17 cellular contexts compared by ENCODE assay signal in the genomic region with DNA sequence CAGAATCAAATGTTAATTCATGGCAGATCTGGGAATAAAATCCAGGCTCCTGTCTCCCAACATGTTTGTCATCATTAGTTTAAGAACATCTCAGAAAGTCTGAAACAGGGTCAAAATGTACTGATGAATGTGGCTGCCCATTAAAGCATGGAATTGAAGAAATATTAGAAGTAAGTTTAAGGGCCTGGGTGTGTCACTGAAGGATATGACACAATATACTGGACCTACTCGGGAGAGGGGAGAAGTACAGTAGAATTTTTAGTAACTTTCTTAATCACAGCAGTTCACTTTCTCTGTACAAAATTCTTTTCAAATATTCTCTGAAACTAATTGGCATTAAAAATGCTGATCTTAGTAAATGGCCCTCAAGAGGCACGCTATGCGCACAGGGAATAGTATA.
DNase-seq lines count a peak whose midpoint lies in the region; ATAC-seq and TF ChIP-seq lines count a peak whose summit lies in the region.
"Had no signal": no experiment of that assay in that cellular context is flagged by ENCODE, and none has a peak within 500 bp of the region (broad histone marks: within the 10 kb centered on the region; RNA-seq: fewer than 3 reads in every experiment).

No MANE protein-coding gene starts in this region.

- peak overlapping the region; percentile 64 for H3K27ac Mint-ChIP-seq in activated naive CD8-positive, alpha-beta T cell treated with anti-CD3 and anti-CD28 coated beads, Interleukin-2, amount 50 U/mL, for 24 hours
- H3K27ac Mint-ChIP-seq in activated naive CD8-positive, alpha-beta T cell treated with anti-CD3 and anti-CD28 coated beads for 36 hours = no peak overlapping the region

- H3K4me3 ChIP-seq in OCI-LY7 (ENCODE audit: low read depth, low read length, poor library complexity, severe bottlenecking) (no peak overlapping the region), esophagus muscularis mucosa (no peak overlapping the region), subcutaneous abdominal adipose tissue (ENCODE audit: low read depth in 1 of 5, low read length in 5 of 5) (no peak overlapping the region), SK-N-SH (ENCODE audit: low read depth in 2 of 2, low read length in 1 of 2) (no peak overlapping the region)
- H3K4me3 ChIP-seq: heart left ventricle, ovary had no signal

- H4K20me1 ChIP-seq in OCI-LY7 (ENCODE audit: insufficient read depth, low read length) (no peaks in the 10 kb centered on the region), SK-N-SH (ENCODE audit: insufficient read depth) (no peaks in the 10 kb centered on the region)

- no TSS peak for BruUV-seq in OCI-LY7 (replicated peaks; lab: Mats Ljungman, UMichigan)

- intact Hi-C loops in OCI-LY7 (cut with micrococcal nuclease; ENCODE audit: unreplicated experiment) (loop anchor here (5.0 kb wide), 1 partner anchor 57 kb away; no protein-coding TSS in a partner anchor), esophagus muscularis mucosa (cut with DNase I) (no loop called here)

- H3K9ac ChIP-seq in subcutaneous abdominal adipose tissue (ENCODE audit: low read length in 5 of 5) (no peak overlapping the region), SK-N-SH (no peak overlapping the region)

- peaks cover 72% of the 10 kb centered on the region for H3K4me1 Mint-ChIP-seq in activated naive CD8-positive, alpha-beta T cell treated with anti-CD3 and anti-CD28 coated beads, Interleukin-2, amount 50 U/mL, for 24 hours
- H3K4me1 Mint-ChIP-seq in activated naive CD8-positive, alpha-beta T cell treated with anti-CD3 and anti-CD28 coated beads for 36 hours = peaks cover 57% of the 10 kb centered on the region

- no peaks in the 10 kb centered on the region for H3K27me3 ChIP-seq in esophagus muscularis mucosa
- no peaks in the 10 kb centered on the region for H3K27me3 ChIP-seq in subcutaneous abdominal adipose tissue (ENCODE audit: control insufficient read depth in 5 of 5, insufficient read depth in 4 of 5, low read length in 5 of 5)
- no peaks in the 10 kb centered on the region for H3K27me3 ChIP-seq in SK-N-SH (ENCODE audit: insufficient read depth)
- H3K27me3 ChIP-seq: heart left ventricle, ovary had no signal

- H3K27me3 Mint-ChIP-seq in activated naive CD8-positive, alpha-beta T cell treated with anti-CD3 and anti-CD28 coated beads, Interleukin-2, amount 50 U/mL, for 24 hours = no peaks in the 10 kb centered on the region
- H3K27me3 Mint-ChIP-seq in activated naive CD8-positive, alpha-beta T cell treated with anti-CD3 and anti-CD28 coated beads for 36 hours = no peaks in the 10 kb centered on the region

- no peaks in the 10 kb centered on the region for H3K9me3 ChIP-seq in OCI-LY7 (ENCODE audit: low read length)
- no peaks in the 10 kb centered on the region for H3K9me3 ChIP-seq in esophagus muscularis mucosa
- H3K9me3 ChIP-seq in subcutaneous abdominal adipose tissue (ENCODE audit: control insufficient read depth in 5 of 5, low read length in 5 of 5) = no peaks in the 10 kb centered on the region
- no peaks in the 10 kb centered on the region for H3K9me3 ChIP-seq in SK-N-SH
- H3K9me3 ChIP-seq: heart left ventricle, ovary had no signal

- peaks cover 21% of the 10 kb centered on the region for H3K36me3 Mint-ChIP-seq in activated naive CD8-positive, alpha-beta T cell treated with anti-CD3 and anti-CD28 coated beads, Interleukin-2, amount 50 U/mL, for 24 hours (ENCODE audit: low read depth)
- peaks cover 39% of the 10 kb centered on the region for H3K36me3 Mint-ChIP-seq in activated naive CD8-positive, alpha-beta T cell treated with anti-CD3 and anti-CD28 coated beads for 36 hours

- POLR2A ChIA-PET in OCI-LY7 (lab: Charles Lee) = no interaction called here
- POLR2A ChIA-PET in SK-N-SH (lab: Yijun Ruan, JAX) = no interaction called here

- no peak overlapping the region for H3K4me3 Mint-ChIP-seq in activated naive CD8-positive, alpha-beta T cell treated with anti-CD3 and anti-CD28 coated beads, Interleukin-2, amount 50 U/mL, for 24 hours
- H3K4me3 Mint-ChIP-seq in activated naive CD8-positive, alpha-beta T cell treated with anti-CD3 and anti-CD28 coated beads for 36 hours = no peak overlapping the region

- H3K4me1 ChIP-seq in OCI-LY7 (ENCODE audit: insufficient read depth, low read length, poor library complexity, severe bottlenecking) (peaks cover 78% of the 10 kb centered on the region), esophagus muscularis mucosa (peaks cover 83 to 94% (median 90%) of the 10 kb centered on the region in 4 donors), subcutaneous abdominal adipose tissue (ENCODE audit: control insufficient read depth in 5 of 5, insufficient read depth in 5 of 5, low read length in 5 of 5) (peaks cover 7 to 63% (median 38%) of the 10 kb centered on the region in 5 donors), SK-N-SH (ENCODE audit: control insufficient read depth in 1 of 2, insufficient read depth in 2 of 2, low read depth in 1 of 2, low read length in 1 of 2) (peaks cover 6% of the 10 kb centered on the region in 2 experiments; a peak in 2 of 4 replicates)

- peak overlapping the region; percentile 66 for H3K4me2 ChIP-seq in OCI-LY7 (ENCODE audit: low read length)
- no peak overlapping the region for H3K4me2 ChIP-seq in SK-N-SH

- H3K27ac ChIP-seq in OCI-LY7 (ENCODE audit: low read depth, low read length, poor library complexity, severe bottlenecking) (peak overlapping the region; percentile 91), esophagus muscularis mucosa (replicated peaks in 1 of 4) (peak overlapping the region; percentile 15 to 85 (median 20)), subcutaneous abdominal adipose tissue (ENCODE audit: low read depth, low read length) (peak overlapping the region; percentile 28), SK-N-SH (ENCODE audit: low read depth in 2 of 2, low read length in 1 of 2) (no peak overlapping the region)
- H3K27ac ChIP-seq: ovary had no signal

- TF ChIP-seq POLR2A in esophagus muscularis mucosa (IDR thresholded peaks at IDR 0.05; ENCODE audit: low read depth) = no peak

- no peak for DNase-seq in activated naive CD8-positive, alpha-beta T cell treated with anti-CD3 and anti-CD28 coated beads, Interleukin-2, amount 50 U/mL, for 24 hours
- DNase-seq in activated naive CD8-positive, alpha-beta T cell treated with anti-CD3 and anti-CD28 coated beads for 36 hours = no peak
- DNase-seq in OCI-LY7 (ENCODE audit: low spot score) = no peak
- no peak for DNase-seq in esophagus muscularis mucosa (ENCODE audit: extremely low spot score)
- no peak for DNase-seq in SK-N-SH
- DNase-seq in iPS-NIHi7 (ENCODE audit: extremely low spot score) = no peak
- no peak for DNase-seq in central memory CD4-positive, alpha-beta T cell
- DNase-seq: anterior cingulate cortex; erythroblast; GDM1; heart left ventricle; NCI-H82; ovary; stimulated activated CD4-positive, alpha-beta T cell treated with anti-CD3 and anti-CD28 coated beads, Interleukin-12 subunit alpha, Interleukin-12 subunit beta, amount 100 ng/mL, for 4 hours; stimulated activated naive CD8-positive, alpha-beta T cell treated with anti-CD3 and anti-CD28 coated beads, Interleukin-15, Interleukin-2, amounts not matched to agents 100 U/mL and 50 U/mL, for 24 hours had no signal

- CTCF ChIA-PET in OCI-LY7 (lab: Charles Lee; ENCODE audit: unreplicated experiment) = no interaction called here
- CTCF ChIA-PET in SK-N-SH (lab: Yijun Ruan, JAX) = no interaction called here

- peak overlapping the region; percentile 5; the same call in 1 of the 2 replicates for H2AFZ ChIP-seq in OCI-LY7 (ENCODE audit: low read length)
- no peak overlapping the region for H2AFZ ChIP-seq in SK-N-SH (ENCODE audit: low read depth)

- H3K9me2 ChIP-seq in OCI-LY7 (ENCODE audit: insufficient read depth, low read length) (no peaks in the 10 kb centered on the region), SK-N-SH (no peaks in the 10 kb centered on the region)

- H3K36me3 ChIP-seq in OCI-LY7 (ENCODE audit: insufficient read depth, low read length) (peaks cover 8% of the 10 kb centered on the region; the same call in 1 of the 2 replicates), esophagus muscularis mucosa (peaks cover 0 to 5% (median 0%) of the 10 kb centered on the region in 4 donors), subcutaneous abdominal adipose tissue (ENCODE audit: control insufficient read depth in 5 of 5, insufficient read depth in 5 of 5, low read length in 5 of 5) (no peaks in the 10 kb centered on the region), SK-N-SH (replicated peaks in 1 of 2; ENCODE audit: control insufficient read depth in 1 of 2, insufficient read depth in 2 of 2, low read length in 1 of 2) (peaks cover 0 to 8% of the 10 kb centered on the region in 2 experiments)
- H3K36me3 ChIP-seq: ovary had no signal

- no peak for TF ChIP-seq RAD21 in SK-N-SH (IDR thresholded peaks at IDR 0.05; ENCODE audit: low read length)

- ATAC-seq in activated naive CD8-positive, alpha-beta T cell treated with anti-CD3 and anti-CD28 coated beads, Interleukin-2, amount 50 U/mL, for 24 hours = no peak
- ATAC-seq: HCT116; heart left ventricle; stimulated activated naive CD8-positive, alpha-beta T cell treated with anti-CD3 and anti-CD28 coated beads, Interleukin-15, Interleukin-2, amounts not matched to agents 100 U/mL and 50 U/mL, for 24 hours had no signal

- H3K9me3 Mint-ChIP-seq in activated naive CD8-positive, alpha-beta T cell treated with anti-CD3 and anti-CD28 coated beads, Interleukin-2, amount 50 U/mL, for 24 hours = no peaks in the 10 kb centered on the region
- peaks cover 2% of the 10 kb centered on the region for H3K9me3 Mint-ChIP-seq in activated naive CD8-positive, alpha-beta T cell treated with anti-CD3 and anti-CD28 coated beads for 36 hours

- H3K79me2 ChIP-seq in OCI-LY7 (ENCODE audit: insufficient read depth, low read depth, low read length) (peaks cover 6% of the 10 kb centered on the region; the same call in 1 of the 2 replicates), SK-N-SH (ENCODE audit: insufficient read depth) (no peaks in the 10 kb centered on the region)

- TF ChIP-seq CTCF in OCI-LY7 (conservative IDR thresholded peaks at IDR 0.05; ENCODE audit: low read length) = no peak
- TF ChIP-seq CTCF in esophagus muscularis mucosa (IDR thresholded peaks at IDR 0.05) = no peak
- TF ChIP-seq CTCF in SK-N-SH (IDR thresholded peaks at IDR 0.05) = no peak

- WGBS in esophagus muscularis mucosa = 67% methylated on average over 3 of the region's 3 CpGs
- WGBS in SK-N-SH (ENCODE audit: low lambda C conversion rate) = 91% methylated on average over 3 of the region's 3 CpGs

- H3F3A ChIP-seq in SK-N-SH (replicated peaks; ENCODE audit: insufficient read depth) = peaks cover 5% of the 10 kb centered on the region

- TF ChIP-seq EP300 in esophagus muscularis mucosa (IDR thresholded peaks at IDR 0.05) (no peak), SK-N-SH (IDR thresholded peaks at IDR 0.05; ENCODE audit: borderline replicate concordance in 1 of 2, low read depth in 1 of 2, low read length in 1 of 2) (no peak)

TF ChIP-seq in SK-N-SH, 30 proteins besides CTCF, POLR2A, EP300 and RAD21:
- TF ChIP-seq TCF12 (IDR thresholded peaks at IDR 0.05) (no peak), FOSL2 (IDR thresholded peaks at IDR 0.05; ENCODE audit: borderline replicate concordance, low read depth) (no peak), NFIC (IDR thresholded peaks at IDR 0.05; ENCODE audit: borderline replicate concordance) (no peak), SIN3A (IDR thresholded peaks at IDR 0.05; ENCODE audit: borderline replicate concordance, low read depth, low read length) (no peak)

Comparison
In these comparisons a context has a peak if more than half of its experiments do, and no peak if none do; other contexts are left out.
1. H3K27ac ChIP-seq: peak in OCI-LY7 (single experiment), esophagus muscularis mucosa (4 of 4) and subcutaneous abdominal adipose tissue (single experiment); none in SK-N-SH (0 of 2).